In genomic region chr16:82229800-82230619, GRCh38 we compare ENCODE assay signal across 8 cellular contexts. TPM values are rescaled to one million over a fixed set of nuclear protein-coding genes. Genes with fewer than 3 reads are reported as not detected.
A peak's percentile ranks its signal among the peaks of the same experiment; 100 is the strongest.
DNase-seq lines count a peak whose midpoint lies in the region; ATAC-seq and TF ChIP-seq lines count a peak whose summit lies in the region.

No MANE protein-coding gene starts in this region.

- H3K4me1 ChIP-seq in PC-9 (replicated peaks; ENCODE audit: insufficient read depth) = no peaks in the 10 kb centered on the region
- H3K4me1 ChIP-seq in neural progenitor cell = no peaks in the 10 kb centered on the region

- H3K9me3 Mint-ChIP-seq in activated T-cell treated with anti-CD3 and anti-CD28 coated beads, Interleukin-2, amount 50 U/mL, for 72 hours = no peaks in the 10 kb centered on the region
- H3K9me3 Mint-ChIP-seq in neural progenitor cell = no peaks in the 10 kb centered on the region

- H3K27me3 ChIP-seq in PC-9 (ENCODE audit: insufficient read depth, low read depth) (peaks cover 39% of the 10 kb centered on the region), neural progenitor cell (no peaks in the 10 kb centered on the region)

- H3K4me2 ChIP-seq in PC-9 = no peak overlapping the region
- H3K4me2 ChIP-seq in neural progenitor cell = no peak overlapping the region

- H4K20me1 ChIP-seq in PC-9 (ENCODE audit: insufficient read depth) (no peaks in the 10 kb centered on the region), neural progenitor cell (ENCODE audit: low read depth) (no peaks in the 10 kb centered on the region)

- H3K9me3 ChIP-seq in PC-9 (ENCODE audit: insufficient read depth, low read depth) = no peaks in the 10 kb centered on the region
- no peaks in the 10 kb centered on the region for H3K9me3 ChIP-seq in neural progenitor cell (ENCODE audit: low read depth)

- CTCF ChIA-PET in PC-9 (lab: Charles Lee) = interaction anchor here (0.6 to 1.1 kb wide), 2 partner anchors 197 to 233 kb away, joined by 3 read pairs; no protein-coding TSS in a partner anchor

- DNase-seq in COLO829 (ENCODE audit: low spot score) = peak; percentile 42
- DNase-seq in HUDEP-2 (lab: John Stamatoyannopoulos, UW; ENCODE audit: unreplicated experiment in 76 of 76) = peak in 53 of 76 experiments; percentile 1 to 60 (median 28)
- DNase-seq in PC-9 = peak; percentile 45 to 59
- DNase-seq in activated T-cell treated with anti-CD3 and anti-CD28 coated beads, Interleukin-2, amount 50 U/mL, for 72 hours = peak; percentile 66 to 68
- peak; percentile 87 for DNase-seq in fibroblast of pulmonary artery (ENCODE audit: low read depth)
- DNase-seq in neural progenitor cell (ENCODE audit: low spot score) = peak; percentile 86
- DNase-seq in substantia nigra (lab: John Stamatoyannopoulos, UW) = peak in 42 of 49 donors; percentile 4 to 81 (median 47)

- H3K36me3 ChIP-seq in PC-9 (ENCODE audit: low read depth) (no peaks in the 10 kb centered on the region), neural progenitor cell (no peaks in the 10 kb centered on the region)

- TF ChIP-seq CTCF in PC-9 (conservative IDR thresholded peaks at IDR 0.05) = peak; percentile 94
- peak; percentile 100 for TF ChIP-seq CTCF in fibroblast of pulmonary artery (IDR thresholded peaks at IDR 0.05; ENCODE audit: low read length, missing control alignments)
- peak; percentile 96 for TF ChIP-seq CTCF in neural progenitor cell (IDR thresholded peaks at IDR 0.05)

- POLR2A ChIA-PET in PC-9 (lab: Charles Lee; ENCODE audit: unreplicated experiment) = interaction anchor here (0.5 kb wide), 1 partner anchor 168 kb away, joined by 4 read pairs; no protein-coding TSS in a partner anchor

- BruUV-seq in PC-9 (replicated peaks; lab: Mats Ljungman, UMichigan) = no TSS peak

- H3K27ac ChIP-seq in PC-9 (no peak overlapping the region), neural progenitor cell (no peak overlapping the region), substantia nigra (ENCODE audit: low read depth, low read length, poor library complexity, severe bottlenecking) (no peak overlapping the region)

- intact Hi-C loops in PC-9 (cut with micrococcal nuclease; ENCODE audit: unreplicated experiment) = loop anchor here (1.0 to 2.0 kb wide), 3 partner anchors 199 to 340 kb away; no protein-coding TSS in a partner anchor

- H3K4me1 Mint-ChIP-seq in activated T-cell treated with anti-CD3 and anti-CD28 coated beads, Interleukin-2, amount 50 U/mL, for 72 hours (ENCODE audit: low read depth) = no peaks in the 10 kb centered on the region
- H3K4me1 Mint-ChIP-seq in neural progenitor cell = peaks cover 9% of the 10 kb centered on the region

- H3K79me2 ChIP-seq in PC-9 (ENCODE audit: low read depth) = no peaks in the 10 kb centered on the region
- no peaks in the 10 kb centered on the region for H3K79me2 ChIP-seq in neural progenitor cell (ENCODE audit: low read depth)

- no peak overlapping the region for H3K4me3 Mint-ChIP-seq in activated T-cell treated with anti-CD3 and anti-CD28 coated beads, Interleukin-2, amount 50 U/mL, for 72 hours
- H3K4me3 Mint-ChIP-seq in neural progenitor cell = no peak overlapping the region

- peaks cover 5% of the 10 kb centered on the region; the same call in 1 of the 2 replicates for H3K9me2 ChIP-seq in PC-9 (ENCODE audit: insufficient read depth)

- no peak overlapping the region for H3K9ac ChIP-seq in neural progenitor cell

- peak overlapping the region; percentile 20 for H3K27ac Mint-ChIP-seq in activated T-cell treated with anti-CD3 and anti-CD28 coated beads, Interleukin-2, amount 50 U/mL, for 72 hours
- H3K27ac Mint-ChIP-seq in neural progenitor cell = peak overlapping the region; percentile 22

- no peaks in the 10 kb centered on the region for H3F3A ChIP-seq in PC-9 (ENCODE audit: insufficient read depth, low read depth)
- no peaks in the 10 kb centered on the region for H3F3A ChIP-seq in neural progenitor cell (ENCODE audit: low read depth)

- ATAC-seq in activated T-cell treated with anti-CD3 and anti-CD28 coated beads, Interleukin-2, amount 50 U/mL, for 72 hours (replicated peaks in 1 of 2) = no peak
- no peak for ATAC-seq in HG03378 (IDR thresholded peaks at IDR 0.05; ENCODE audit: unreplicated experiment)

- H3K36me3 Mint-ChIP-seq in activated T-cell treated with anti-CD3 and anti-CD28 coated beads, Interleukin-2, amount 50 U/mL, for 72 hours (ENCODE audit: insufficient read depth in 2 of 2) = no peaks in the 10 kb centered on the region
- no peaks in the 10 kb centered on the region for H3K36me3 Mint-ChIP-seq in neural progenitor cell

- H3K4me3 ChIP-seq in PC-9 (no peak overlapping the region), fibroblast of pulmonary artery (replicated peaks; ENCODE audit: low read depth, low read length) (no peak overlapping the region), neural progenitor cell (no peak overlapping the region)

- peaks cover 33% of the 10 kb centered on the region for H3K27me3 Mint-ChIP-seq in activated T-cell treated with anti-CD3 and anti-CD28 coated beads, Interleukin-2, amount 50 U/mL, for 72 hours (ENCODE audit: low read depth)
- H3K27me3 Mint-ChIP-seq in neural progenitor cell (ENCODE audit: insufficient read depth, low read depth) = peaks cover 6% of the 10 kb centered on the region

- H2AFZ ChIP-seq in PC-9 = no peak overlapping the region
- H2AFZ ChIP-seq in neural progenitor cell (replicated peaks) = no peak overlapping the region

RNA-seq across cellular contexts. Expression of gene MPHOSPH6, which starts 60.0 kb away (rescaled TPM):
- total RNA-seq in PC-9 (2021) = 11.6 and 15.2 TPM in 2 replicates
- 10 to 100 TPM; 27.2 to 31.7 TPM for total RNA-seq in activated T-cell treated with anti-CD3 and anti-CD28 coated beads, Interleukin-2, amount 50 U/mL, for 72 hours
- total RNA-seq in neural progenitor cell (ENCODE audit: low replicate concordance) = 64.4 and 111 TPM in 2 replicates

Comparison
In these comparisons a context has a peak if more than half of its experiments do, and no peak if none do; other contexts are left out.
1. DNase-seq: peak in every context shown above with its lines; median percentile 87 in fibroblast of pulmonary artery; 86 in neural progenitor cell; 67 in activated T-cell treated with anti-CD3 and anti-CD28 coated beads, Interleukin-2, amount 50 U/mL, for 72 hours; 52 in PC-9; 47 in substantia nigra; 42 in COLO829; 28 in HUDEP-2.